1 cellular context compared by ENCODE assay signal in genomic region chr16:2009302-2009711, GRCh38.
TF ChIP-seq lines count a peak whose summit lies in the region.

No MANE protein-coding gene starts in this region.

TF ChIP-seq in GM12878, 131 proteins besides CTCF, POLR2A, EP300 and RAD21:
- TF ChIP-seq DPF2 (IDR thresholded peaks at IDR 0.05) (peak; percentile 30; the same call in 1 of the 2 replicates), MTA2 (IDR thresholded peaks at IDR 0.05; ENCODE audit: low read depth) (no peak), BACH1 (IDR thresholded peaks at IDR 0.05; ENCODE audit: borderline replicate concordance) (no peak), TCF12 (IDR thresholded peaks at IDR 0.05; ENCODE audit: low read depth, low read length) (0 out of 2 replicates have a peak, but pooled peaks have one; percentile 12), SMARCA5 (IDR thresholded peaks at IDR 0.05) (peak; percentile 36; the same call in 1 of the 2 replicates), GATAD2B (conservative IDR thresholded peaks at IDR 0.05; ENCODE audit: low read depth) (0 out of 2 replicates have a peak, but pooled peaks have one; percentile 4), LARP7 (IDR thresholded peaks at IDR 0.05) (peak; percentile 20; the same call in 1 of the 2 replicates), IKZF2 (IDR thresholded peaks at IDR 0.05) (no peak), SIN3A (IDR thresholded peaks at IDR 0.05; ENCODE audit: low read depth, low read length) (0 out of 2 replicates have a peak, but pooled peaks have one; percentile 11)
- TF ChIP-seq, protein P1, sequence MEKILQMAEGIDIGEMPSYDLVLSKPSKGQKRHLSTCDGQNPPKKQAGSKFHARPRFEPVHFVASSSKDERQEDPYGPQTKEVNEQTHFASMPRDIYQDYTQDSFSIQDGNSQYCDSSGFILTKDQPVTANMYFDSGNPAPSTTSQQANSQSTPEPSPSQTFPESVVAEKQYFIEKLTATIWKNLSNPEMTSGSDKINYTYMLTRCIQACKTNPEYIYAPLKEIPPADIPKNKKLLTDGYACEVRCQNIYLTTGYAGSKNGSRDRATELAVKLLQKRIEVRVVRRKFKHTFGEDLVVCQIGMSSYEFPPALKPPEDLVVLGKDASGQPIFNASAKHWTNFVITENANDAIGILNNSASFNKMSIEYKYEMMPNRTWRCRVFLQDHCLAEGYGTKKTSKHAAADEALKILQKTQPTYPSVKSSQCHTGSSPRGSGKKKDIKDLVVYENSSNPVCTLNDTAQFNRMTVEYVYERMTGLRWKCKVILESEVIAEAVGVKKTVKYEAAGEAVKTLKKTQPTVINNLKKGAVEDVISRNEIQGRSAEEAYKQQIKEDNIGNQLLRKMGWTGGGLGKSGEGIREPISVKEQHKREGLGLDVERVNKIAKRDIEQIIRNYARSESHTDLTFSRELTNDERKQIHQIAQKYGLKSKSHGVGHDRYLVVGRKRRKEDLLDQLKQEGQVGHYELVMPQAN (conservative IDR thresholded peaks at IDR 0.05), result peak; percentile 59
